Comparison of ENCODE assay signal across 1 cellular context in genomic region chr21:37704751-37705150, GRCh38.
TF ChIP-seq lines count a peak whose summit lies in the region.

No MANE protein-coding gene starts in this region.

TF ChIP-seq in GM23338, 12 proteins besides CTCF, POLR2A, EP300 and RAD21 (continued from another document):
- TF ChIP-seq EZH2 (IDR thresholded peaks at IDR 0.05; ENCODE audit: low read depth, unreplicated experiment): no peak
